In the genomic region with DNA sequence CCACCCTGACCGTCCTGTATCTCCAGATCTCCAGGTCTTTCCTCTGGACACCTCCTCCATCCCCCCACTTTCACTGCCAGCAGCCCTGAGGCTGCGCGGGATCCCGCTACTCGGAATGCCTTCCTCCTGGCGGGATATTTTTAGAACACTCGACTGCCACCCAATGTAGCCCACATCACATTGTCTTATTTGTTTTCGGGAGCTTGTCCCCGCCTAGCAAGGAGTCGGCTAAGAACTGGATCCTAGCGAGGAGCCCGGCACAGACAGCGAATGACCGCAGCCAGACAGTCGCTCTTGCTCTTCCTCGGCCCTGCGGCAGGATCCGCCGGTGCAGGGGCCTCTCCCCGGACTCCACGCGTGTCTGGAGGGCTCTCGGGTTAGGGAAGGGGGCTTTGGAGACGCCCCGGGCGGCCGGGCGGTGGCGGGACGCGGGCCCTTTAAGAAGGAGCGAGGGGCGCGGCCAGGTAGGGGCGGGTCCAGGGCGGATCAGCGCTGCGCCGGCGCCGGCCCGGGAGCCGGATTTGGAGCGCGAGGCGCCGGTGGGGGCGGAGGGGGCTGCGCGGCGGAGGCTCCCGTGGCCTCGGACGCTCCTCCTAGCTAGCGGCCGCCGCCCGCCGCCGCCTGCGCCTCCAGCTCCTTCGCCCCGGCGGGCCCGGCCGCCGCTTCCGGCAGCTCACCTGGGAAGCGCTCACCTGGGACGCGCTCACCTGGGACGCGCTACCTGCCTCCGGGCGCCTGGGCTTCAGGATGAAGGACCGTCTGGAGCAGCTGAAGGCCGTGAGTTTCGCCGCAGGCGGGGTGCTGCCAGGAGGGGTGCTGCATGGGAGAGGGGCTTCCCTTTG, we compare ENCODE assay signal across 8 cellular contexts. TPM values are rescaled to one million over a fixed set of nuclear protein-coding genes. Genes with fewer than 3 reads are reported as not detected.
DNase-seq lines count a peak whose midpoint lies in the region; ATAC-seq and TF ChIP-seq lines count a peak whose summit lies in the region.

Gene STX3, plus strand, starts transcription at position 518 of the 842 bp plus-strand sequence. Its CDS starts 230 bp downstream, at position 748.

- peaks cover 5% of the 10 kb centered on the region for H3K27me3 Mint-ChIP-seq in activated naive CD8-positive, alpha-beta T cell treated with anti-CD3 and anti-CD28 coated beads for 36 hours
- peaks cover 2% of the 10 kb centered on the region for H3K27me3 Mint-ChIP-seq in osteocyte (ENCODE audit: unreplicated experiment)

- H3K4me3 Mint-ChIP-seq in activated naive CD8-positive, alpha-beta T cell treated with anti-CD3 and anti-CD28 coated beads for 36 hours, result peak within 1 kb of the TSS; percentile 85
- H3K4me3 Mint-ChIP-seq in osteocyte (ENCODE audit: unreplicated experiment), result peak within 1 kb of the TSS; percentile 95

- H3K9me3 Mint-ChIP-seq in activated naive CD8-positive, alpha-beta T cell treated with anti-CD3 and anti-CD28 coated beads for 36 hours, result no peaks in the 10 kb centered on the region
- no peaks in the 10 kb centered on the region for H3K9me3 Mint-ChIP-seq in osteocyte (ENCODE audit: unreplicated experiment)

- H3K27ac Mint-ChIP-seq in activated naive CD8-positive, alpha-beta T cell treated with anti-CD3 and anti-CD28 coated beads for 36 hours, result peak within 1 kb of the TSS; percentile 4
- peak within 1 kb of the TSS; percentile 79 for H3K27ac Mint-ChIP-seq in osteocyte (ENCODE audit: unreplicated experiment)

- no peaks in the 10 kb centered on the region for H3K36me3 Mint-ChIP-seq in activated naive CD8-positive, alpha-beta T cell treated with anti-CD3 and anti-CD28 coated beads for 36 hours
- peaks cover 3% of the 10 kb centered on the region for H3K36me3 Mint-ChIP-seq in osteocyte (ENCODE audit: unreplicated experiment)

- peaks cover 23% of the 10 kb centered on the region for H3K4me1 Mint-ChIP-seq in activated naive CD8-positive, alpha-beta T cell treated with anti-CD3 and anti-CD28 coated beads for 36 hours
- H3K4me1 Mint-ChIP-seq in osteocyte (ENCODE audit: unreplicated experiment), result peaks cover 21% of the 10 kb centered on the region

- TF ChIP-seq CTCF in osteocyte (IDR thresholded peaks at IDR 0.05), result no peak

- DNase-seq in DMS53 (lab: John Stamatoyannopoulos, UW), result peak; percentile 88
- peak; percentile 74 for DNase-seq in LHCN-M2 (ENCODE audit: low read depth)
- peak; percentile 11 for DNase-seq in SKM-1 (lab: John Stamatoyannopoulos, UW; ENCODE audit: unreplicated experiment)
- DNase-seq in activated naive CD8-positive, alpha-beta T cell treated with anti-CD3 and anti-CD28 coated beads for 36 hours, result peak; percentile 79
- DNase-seq in glomerular visceral epithelial cell (ENCODE audit: extremely low spot score), result peak; percentile 79
- peak; percentile 85 for DNase-seq in osteocyte (ENCODE audit: extremely low spot score, unreplicated experiment)

- H3K27ac ChIP-seq in temporal lobe (ENCODE audit: low read depth, low read length), result peak within 1 kb of the TSS; percentile 84

- peak; percentile 75 for ATAC-seq in GM21825 (IDR thresholded peaks at IDR 0.05; ENCODE audit: unreplicated experiment)

RNA-seq across cellular contexts. Expression of gene STX3, which starts in this region (rescaled TPM):
- total RNA-seq in LHCN-M2 (2014; rRNA removed) (11.9 and 16.9 TPM in 2 replicates), osteocyte (16.5 and 17.8 TPM in 2 replicates), temporal lobe (21.6 TPM)
- polyA plus RNA-seq in LHCN-M2 (2012), result 11.6 TPM
- total RNA-seq in activated naive CD8-positive, alpha-beta T cell treated with anti-CD3 and anti-CD28 coated beads for 36 hours, result 1 to 10 TPM; 7.3 to 8.0 TPM

Comparison
In these comparisons a context has a peak if more than half of its experiments do, and no peak if none do; other contexts are left out.
1. Peak in every context shown above with its lines: DNase-seq, ATAC-seq and H3K27ac ChIP-seq.
2. DNase-seq: peak in every context shown above with its lines; median percentile 88 in DMS53; 85 in osteocyte; 79 in activated naive CD8-positive, alpha-beta T cell treated with anti-CD3 and anti-CD28 coated beads for 36 hours; 79 in glomerular visceral epithelial cell; 74 in LHCN-M2; 11 in SKM-1.